In genomic region chr2:8986327-8986976, GRCh38 we compare ENCODE assay signal across 10 cellular contexts. TPM values are rescaled to one million over a fixed set of nuclear protein-coding genes. Genes with fewer than 3 reads are reported as not detected.
DNase-seq lines count a peak whose midpoint lies in the region; ATAC-seq, FAIRE-seq and TF ChIP-seq lines count a peak whose summit lies in the region.
"Had no signal": no experiment of that assay in that cellular context is flagged by ENCODE, and none has a peak within 500 bp of the region (broad histone marks: within the 10 kb centered on the region; RNA-seq: fewer than 3 reads in every experiment).

No MANE protein-coding gene starts in this region.

- H3K27ac ChIP-seq in HepG2 (ENCODE audit: extremely low read length, insufficient read depth, low read length) (no peak overlapping the region), right lobe of liver (no peak overlapping the region), Karpas-422 (ENCODE audit: low read length) (no peak overlapping the region), K562 (ENCODE audit: extremely low read depth, low read depth, low read length) (peak overlapping the region; percentile 70)

- H3K9me1 ChIP-seq in K562 (ENCODE audit: control insufficient read depth, insufficient read depth, low read length) = no peaks in the 10 kb centered on the region

- WGBS in HepG2 (ENCODE audit: low lambda C conversion rate) = 36% methylated on average over 11 of the region's 11 CpGs
- 81% methylated on average over 11 of the region's 11 CpGs for WGBS in right lobe of liver (ENCODE audit: insufficient coverage, low coverage, low lambda C conversion rate, missing lambda C conversion rate)
- 7% methylated on average over 11 of the region's 11 CpGs for WGBS in K562 (ENCODE audit: insufficient coverage, low coverage, missing lambda C conversion rate)

- H3K79me2 ChIP-seq in HepG2 (ENCODE audit: insufficient read depth, low read length) (no peaks in the 10 kb centered on the region), Karpas-422 (ENCODE audit: low read length) (no peaks in the 10 kb centered on the region), K562 (ENCODE audit: control insufficient read depth, insufficient read depth, low read length) (peaks cover 100% of the 10 kb centered on the region)

- peak; percentile 60 for FAIRE-seq in HepG2 (lab: Jason Lieb, UNC)
- peak; percentile 81 for FAIRE-seq in K562 (lab: Jason Lieb, UNC)
- FAIRE-seq: endothelial cell of umbilical vein had no signal

- no peaks in the 10 kb centered on the region for H3K9me2 ChIP-seq in Karpas-422 (replicated peaks; ENCODE audit: insufficient read depth, low read length)

- TF ChIP-seq CTCF in HepG2 (CRISPR knock-in tag; IDR thresholded peaks at IDR 0.05) (peak; percentile 79), right lobe of liver (IDR thresholded peaks at IDR 0.05) (no peak), K562 (IDR thresholded peaks at IDR 0.05 in 2 of 3, conservative IDR thresholded peaks at IDR 0.05 in 1 of 3; ENCODE audit: insufficient read depth in 2 of 3, low read depth in 1 of 3, low read length in 3 of 3) (peak; percentile 76 to 84 (median 82))

- no TSS peak for BruUV-seq in HepG2 (replicated peaks; lab: Mats Ljungman, UMichigan)
- BruUV-seq in K562 (replicated peaks; lab: Mats Ljungman, UMichigan) = no TSS peak

- ATAC-seq in HepG2 (peak; percentile 99), right lobe of liver (no peak), K562 (peak; percentile 83)
- ATAC-seq in stimulated activated naive CD8-positive, alpha-beta T cell treated with anti-CD3 and anti-CD28 coated beads, Interleukin-15, Interleukin-2, amounts not matched to agents 100 U/mL and 50 U/mL, for 24 hours = no peak

- H4K20me1 ChIP-seq in HepG2 (ENCODE audit: insufficient read depth, low read length) (no peaks in the 10 kb centered on the region), Karpas-422 (ENCODE audit: insufficient read depth, low read depth, low read length) (no peaks in the 10 kb centered on the region), K562 (replicated peaks; ENCODE audit: control insufficient read depth, insufficient read depth, low read length) (no peaks in the 10 kb centered on the region)

- no peak overlapping the region for H3K9ac ChIP-seq in HepG2 (ENCODE audit: insufficient read depth, low read depth, low read length)
- no peak overlapping the region for H3K9ac ChIP-seq in Karpas-422 (ENCODE audit: low read length)
- peak overlapping the region; percentile 48 to 72; a peak in 3 of 4 replicates for H3K9ac ChIP-seq in K562 (ENCODE audit: insufficient read depth in 1 of 2, low read depth in 2 of 2, low read length in 2 of 2)

- H3K36me3 ChIP-seq in HepG2 (replicated peaks in 1 of 2; ENCODE audit: control insufficient read depth in 1 of 2, insufficient read depth in 2 of 2, low read length in 2 of 2) = no peaks in the 10 kb centered on the region
- H3K36me3 ChIP-seq in right lobe of liver = no peaks in the 10 kb centered on the region
- H3K36me3 ChIP-seq in Karpas-422 (ENCODE audit: insufficient read depth, low read length) = no peaks in the 10 kb centered on the region
- no peaks in the 10 kb centered on the region for H3K36me3 ChIP-seq in K562 (ENCODE audit: control insufficient read depth, insufficient read depth, low read length)

- H3K4me3 ChIP-seq in HepG2 (replicated peaks in 1 of 3; ENCODE audit: insufficient read depth in 1 of 3, low read depth in 2 of 3, low read length in 3 of 3) = no peak overlapping the region
- H3K4me3 ChIP-seq in right lobe of liver = no peak overlapping the region
- no peak overlapping the region for H3K4me3 ChIP-seq in Karpas-422 (ENCODE audit: low read length)
- peak overlapping the region; percentile 35; the same call in 1 of the 2 replicates for H3K4me3 ChIP-seq in K562

- H3K27me3 ChIP-seq in HepG2 (ENCODE audit: control insufficient read depth in 1 of 2, insufficient read depth in 2 of 2, low read length in 2 of 2) (no peaks in the 10 kb centered on the region), right lobe of liver (no peaks in the 10 kb centered on the region), Karpas-422 (ENCODE audit: low read length) (no peaks in the 10 kb centered on the region), K562 (ENCODE audit: control insufficient read depth in 2 of 2, insufficient read depth in 2 of 2, low read length in 2 of 2) (no peaks in the 10 kb centered on the region)

- TF ChIP-seq RAD21 in HepG2 (CRISPR knock-in tag; IDR thresholded peaks at IDR 0.05) = peak; percentile 63
- TF ChIP-seq RAD21 in K562 (CRISPR knock-in tag; conservative IDR thresholded peaks at IDR 0.05 in 1 of 2, IDR thresholded peaks at IDR 0.05 in 1 of 2) = peak; percentile 76 to 84

- H3K4me2 ChIP-seq in HepG2 (ENCODE audit: low read depth, low read length) (no peak overlapping the region), Karpas-422 (ENCODE audit: low read depth, low read length, poor library complexity, severe bottlenecking) (no peak overlapping the region), K562 (ENCODE audit: insufficient read depth, low read length) (peak overlapping the region; percentile 85)

- intact Hi-C loops in HepG2 (cut with micrococcal nuclease; ENCODE audit: unreplicated experiment) = loop anchor here (1.0 to 5.0 kb wide), 2 partner anchors 113 to 1889 kb away; no protein-coding TSS in a partner anchor
- intact Hi-C loops in right lobe of liver (cut with DNase I) = no loop called here
- intact Hi-C loops in K562 (cut with micrococcal nuclease) = loop anchor here (1.0 to 5.0 kb wide), 6 partner anchors 13 to 294 kb away; no protein-coding TSS in a partner anchor

- no peak for TF ChIP-seq EP300 in HepG2 (IDR thresholded peaks at IDR 0.05; ENCODE audit: low read depth in 2 of 2, low read length in 2 of 2)
- no peak for TF ChIP-seq EP300 in HepG2 (CRISPR knock-in tag; IDR thresholded peaks at IDR 0.05; ENCODE audit: borderline replicate concordance)
- no peak for TF ChIP-seq EP300 in K562 (IDR thresholded peaks at IDR 0.05; ENCODE audit: low read length)

- CTCF ChIA-PET in HepG2 (lab: Yijun Ruan, JAX; ENCODE audit: low intra/inter-chr PET ratio, low total read pairs) = no interaction called here
- CTCF ChIA-PET in K562 (lab: Yijun Ruan, JAX; ENCODE audit: low intra/inter-chr PET ratio) = interaction anchor here (1.5 kb wide), 1 partner anchor 11 kb away, joined by 3 read pairs; no protein-coding TSS in a partner anchor

- TF ChIP-seq POLR2A in HepG2 (IDR thresholded peaks at IDR 0.05; ENCODE audit: insufficient read depth in 1 of 2, low read depth in 2 of 2, low read length in 2 of 2) (no peak), right lobe of liver (IDR thresholded peaks at IDR 0.05) (no peak), K562 (conservative IDR thresholded peaks at IDR 0.05) (no peak)

- H3K4me1 ChIP-seq in HepG2 (ENCODE audit: insufficient read depth, low read length) = no peaks in the 10 kb centered on the region
- no peaks in the 10 kb centered on the region for H3K4me1 ChIP-seq in right lobe of liver
- peaks cover 23% of the 10 kb centered on the region for H3K4me1 ChIP-seq in Karpas-422 (ENCODE audit: low read length)
- H3K4me1 ChIP-seq in K562 (replicated peaks in 1 of 2; ENCODE audit: control insufficient read depth in 2 of 2, insufficient read depth in 2 of 2, low read length in 2 of 2) = peaks cover 3 to 56% of the 10 kb centered on the region in 2 experiments; a peak in 4 of 5 replicates

- no peak overlapping the region for H2AFZ ChIP-seq in HepG2 (ENCODE audit: low read length)
- H2AFZ ChIP-seq in Karpas-422 (ENCODE audit: low read length) = no peak overlapping the region
- H2AFZ ChIP-seq in K562 (ENCODE audit: low read depth, low read length) = peak overlapping the region; percentile 60; the same call in 1 of the 2 replicates

- in situ Hi-C loops in HepG2 (cut with HindIII; ENCODE audit: extremely low pct_ligation_motif_present, low pct_unique_long_range_greater_than_20kb) = loop anchor here (10.0 kb wide), 1 partner anchor 112 kb away; no protein-coding TSS in a partner anchor
- in situ Hi-C loops in K562 (cut with MboI) = no loop called here

- no peaks in the 10 kb centered on the region for H3K9me3 ChIP-seq in HepG2 (ENCODE audit: low read length)
- no peaks in the 10 kb centered on the region for H3K9me3 ChIP-seq in right lobe of liver
- no peaks in the 10 kb centered on the region for H3K9me3 ChIP-seq in Karpas-422 (ENCODE audit: low read length)
- no peaks in the 10 kb centered on the region for H3K9me3 ChIP-seq in K562 (replicated peaks; ENCODE audit: control insufficient read depth, insufficient read depth, low read depth, low read length)

- POLR2A ChIA-PET in HepG2 (lab: Yijun Ruan, JAX) = no interaction called here
- POLR2A ChIA-PET in K562 (lab: Yijun Ruan, JAX) = interaction anchor here (0.6 to 1.2 kb wide), 3 partner anchors 9 to 293 kb away, joined by 3 to 5 read pairs (median 3); no protein-coding TSS in a partner anchor

- DNase-seq in HepG2 (ENCODE audit: low spot score) (peak; percentile 36), right lobe of liver (no peak), Karpas-422 (peak; percentile 82), K562 (ENCODE audit: extremely low read depth in 1 of 4, low spot score in 3 of 4) (peak in 3 of 4 experiments; percentile 37 to 85 (median 50)), amniotic stem cell (lab: John Stamatoyannopoulos, UW) (no peak), mesenteric fat pad (ENCODE audit: low spot score) (no peak), COLO829 (ENCODE audit: low spot score) (no peak)
- peak; percentile 29 for DNase-seq in stimulated activated naive CD8-positive, alpha-beta T cell treated with anti-CD3 and anti-CD28 coated beads, Interleukin-15, Interleukin-2, amounts not matched to agents 100 U/mL and 50 U/mL, for 24 hours
- DNase-seq: stimulated activated CD4-positive, alpha-beta T cell treated with anti-CD3 and anti-CD28 coated beads, Interleukin-4, amount 100 ng/mL, for 4 hours had no signal

RNA-seq across cellular contexts. Expression of gene MBOAT2, which starts 17.0 kb away (rescaled TPM):
- total RNA-seq in HepG2 (2016; rRNA removed; fragmentation: Illumina TruSeq; extraction: Trizol) (0.11 TPM in 2 replicates), right lobe of liver (1 to 10 TPM in 4 of 6 experiments, under 1 TPM in 2; 0.50 to 1.9 (median 1.5) TPM), K562 (2014; rRNA removed) (19.2 and 22.8 TPM in 2 replicates), K562 (2014; rRNA removed; fragmentation: Illumina TruSeq; extraction: Trizol) (48.9 and 54.3 TPM in 2 replicates), K562 (2015; rRNA removed; fragmentation: Illumina TruSeq; extraction: Trizol) (26.1 and 27.9 TPM in 2 replicates), K562 (2021) (42.8 and 44.6 TPM in 2 replicates), mesenteric fat pad (5.5 TPM)
- total RNA-seq in HepG2 (2016; cell fraction: cytosol; rRNA removed; fragmentation: Illumina TruSeq; extraction: Trizol; ENCODE audit: low read depth) = 0.20 and 0.71 TPM in 2 replicates
- 0.22 and 0.40 TPM in 2 replicates for total RNA-seq in HepG2 (2016; cell fraction: insoluble cytoplasmic fraction; rRNA removed; fragmentation: Illumina TruSeq; extraction: Trizol)
- total RNA-seq in HepG2 (2016; cell fraction: membrane; rRNA removed; fragmentation: Illumina TruSeq; extraction: Trizol) = 0.17 and 0.34 TPM in 2 replicates
- total RNA-seq in HepG2 (2016; cell fraction: nucleus; rRNA removed; fragmentation: Illumina TruSeq; extraction: Trizol) = 0.09 and 0.31 TPM in 2 replicates
- polyA plus RNA-seq in HepG2 (2011; rRNA removed) (0.09 and 0.36 TPM in 2 replicates), K562 (2011; rRNA removed) (101 and 122 TPM in 2 replicates), K562 (2014; fragmentation: Illumina TruSeq; extraction: Trizol) (43.9 and 44.4 TPM in 2 replicates), K562 (2014; fragmentation: Nextera tagmentation; extraction: Ambion mirVana) (10 to 100 TPM in 1 of 2 experiments, 1 to 10 TPM in 1; 8.4 to 11.2 TPM), K562 (2014; rRNA removed) (27.6 and 31.1 TPM in 2 replicates)
- polyA plus RNA-seq in HepG2 (2011; cell fraction: cytosol; rRNA removed) = 0.01 TPM in 1 of 2 replicates, not detected in the other
- 0.24 TPM in 1 of 2 replicates, not detected in the other for polyA plus RNA-seq in HepG2 (2011; cell fraction: nucleus; rRNA removed)
- not detected in 2 replicates for polyA plus RNA-seq in HepG2 (2012)
- 0.19 and 0.32 TPM in 2 replicates for polyA plus RNA-seq in HepG2 (2016; cell fraction: cytosol; fragmentation: Illumina TruSeq; extraction: Trizol; ENCODE audit: low read depth)
- 0.08 TPM in 1 of 2 replicates, not detected in the other for polyA plus RNA-seq in HepG2 (2016; cell fraction: insoluble cytoplasmic fraction; fragmentation: Illumina TruSeq; extraction: Trizol; ENCODE audit: low read depth)
- 0.24 and 0.25 TPM in 2 replicates for polyA plus RNA-seq in HepG2 (2016; cell fraction: membrane; fragmentation: Illumina TruSeq; extraction: Trizol; ENCODE audit: low read depth)
- not detected in 2 replicates for polyA plus RNA-seq in HepG2 (2016; cell fraction: nucleus; fragmentation: Illumina TruSeq; extraction: Trizol; ENCODE audit: insufficient read depth, low read depth)
- polyA minus RNA-seq in HepG2 (2011; rRNA and poly(A)+ RNA removed; ENCODE audit: low replicate concordance) = 0.84 and 7.1 TPM in 2 replicates
- not detected in 2 replicates for polyA minus RNA-seq in HepG2 (2011; cell fraction: cytosol; rRNA and poly(A)+ RNA removed)
- 0.37 and 0.39 TPM in 2 replicates for polyA minus RNA-seq in HepG2 (2011; cell fraction: nucleus; rRNA and poly(A)+ RNA removed)
- total RNA-seq in Karpas-422 (2014; rRNA removed; shearing (Covaris generic); ENCODE audit: low replicate concordance) = not detected in 2 replicates
- total RNA-seq in K562 (2011; cell fraction: chromatin; rRNA removed; ENCODE audit: low replicate concordance) = 112 and 313 TPM in 2 replicates
- 47.4 and 65.8 TPM in 2 replicates for total RNA-seq in K562 (2011; cell fraction: nucleolus; rRNA removed)
- 143 and 203 TPM in 2 replicates for total RNA-seq in K562 (2011; cell fraction: nucleoplasm; rRNA removed)
- 18.7 and 42.5 TPM in 2 replicates for polyA plus RNA-seq in K562 (2011; cell fraction: cytosol; rRNA removed)
- polyA plus RNA-seq in K562 (2011; cell fraction: nucleus; rRNA removed) = 251 and 267 TPM in 2 replicates
- polyA plus RNA-seq in K562 (2012) = 19.2 and 19.7 TPM in 2 replicates
- polyA minus RNA-seq in K562 (2011; rRNA and poly(A)+ RNA removed) = 107 and 132 TPM in 2 replicates
- polyA minus RNA-seq in K562 (2011; cell fraction: cytosol; rRNA and poly(A)+ RNA removed) = 31.1 and 32.9 TPM in 2 replicates
- 59.0 and 76.9 TPM in 2 replicates for polyA minus RNA-seq in K562 (2011; cell fraction: nucleus; rRNA and poly(A)+ RNA removed)

Comparison
In these comparisons a context has a peak if more than half of its experiments do, and no peak if none do; other contexts are left out.
1. ATAC-seq: peak in HepG2 (single experiment) and K562 (single experiment); none in right lobe of liver (0 of 4) and stimulated activated naive CD8-positive, alpha-beta T cell treated with anti-CD3 and anti-CD28 coated beads, Interleukin-15, Interleukin-2, amounts not matched to agents 100 U/mL and 50 U/mL, for 24 hours (single experiment).
2. DNase-seq: peak in HepG2 (single experiment), Karpas-422 (single experiment), K562 (3 of 4) and stimulated activated naive CD8-positive, alpha-beta T cell treated with anti-CD3 and anti-CD28 coated beads, Interleukin-15, Interleukin-2, amounts not matched to agents 100 U/mL and 50 U/mL, for 24 hours (single experiment); none in right lobe of liver (0 of 3), amniotic stem cell (single experiment), mesenteric fat pad (single experiment) and COLO829 (single experiment).
3. CTCF ChIP-seq: peak in HepG2 (single experiment) and K562 (3 of 3); none in right lobe of liver (0 of 4).
4. intact Hi-C loops: an anchor here in HepG2 (1.0 to 5.0 kb wide) and K562 (1.0 to 5.0 kb wide); none called in right lobe of liver.
5. H3K9ac ChIP-seq: peak in K562 (2 of 2); none in HepG2 (single experiment) and Karpas-422 (single experiment).
6. Of the 241 proteins assayed by ChIP-seq in both HepG2 and K562: peak only in HepG2: STAG1; only in K562: ATF7, CC2D1A, DPF2, MAX, NBN, NFRKB and 6 more; in both: CTCF, RAD21 and SMC3; in neither: 214; mixed calls (peak in some experiments, not most) for 11.